27 cellular contexts compared by ENCODE assay signal in genomic region chr7:24050991-24051529, GRCh38.
"Had no signal": no experiment of that assay in that cellular context is flagged by ENCODE, and none has a peak within 500 bp of the region (broad histone marks: within the 10 kb centered on the region; RNA-seq: fewer than 3 reads in every experiment).

No MANE protein-coding gene starts in this region.

- H3K9me3 Mint-ChIP-seq: naive thymus-derived CD4-positive, alpha-beta T cell; natural killer cell treated with Interleukin-12 subunit alpha and Interleukin-12 subunit beta and Interleukin-15 and Interleukin-18, amount 100 ng/mL, for 72 hours; stimulated activated effector memory CD8-positive, alpha-beta T cell treated with anti-CD3 and anti-CD28 coated beads, Interleukin-12 subunit alpha, Interleukin-12 subunit beta, amount 100 ng/mL, for 72 hours; stimulated activated naive CD8-positive, alpha-beta T cell treated with anti-CD3 and anti-CD28 coated beads, Interleukin-15, amount 100 ng/mL, for 72 hours had no signal

- H3K9me3 ChIP-seq: mucosa of descending colon, ovary, tibial nerve, upper lobe of left lung, vagina had no signal

- ATAC-seq: heart right ventricle; left cardiac atrium; left lobe of liver; left ventricle myocardium superior; mucosa of descending colon; naive thymus-derived CD4-positive, alpha-beta T cell; natural killer cell treated with Interleukin-12 subunit alpha and Interleukin-12 subunit beta and Interleukin-15 and Interleukin-18, amount 100 ng/mL, for 72 hours; right cardiac atrium; sciatic nerve; stimulated activated effector memory CD8-positive, alpha-beta T cell treated with anti-CD3 and anti-CD28 coated beads, Interleukin-12 subunit alpha, Interleukin-12 subunit beta, amount 100 ng/mL, for 72 hours; stimulated activated naive CD8-positive, alpha-beta T cell treated with anti-CD3 and anti-CD28 coated beads, Interleukin-15, amount 100 ng/mL, for 72 hours had no signal

- H3K27ac ChIP-seq: heart right ventricle, hepatocyte, ovary, skin epidermis, tibial nerve, upper lobe of left lung, vagina had no signal

- H3K4me1 Mint-ChIP-seq: stimulated activated naive CD8-positive, alpha-beta T cell treated with anti-CD3 and anti-CD28 coated beads, Interleukin-15, amount 100 ng/mL, for 72 hours had no signal

- H3K4me3 Mint-ChIP-seq: naive thymus-derived CD4-positive, alpha-beta T cell; natural killer cell treated with Interleukin-12 subunit alpha and Interleukin-12 subunit beta and Interleukin-15 and Interleukin-18, amount 100 ng/mL, for 72 hours; stimulated activated effector memory CD8-positive, alpha-beta T cell treated with anti-CD3 and anti-CD28 coated beads, Interleukin-12 subunit alpha, Interleukin-12 subunit beta, amount 100 ng/mL, for 72 hours; stimulated activated naive CD8-positive, alpha-beta T cell treated with anti-CD3 and anti-CD28 coated beads, Interleukin-15, amount 100 ng/mL, for 72 hours had no signal

- H3K36me3 ChIP-seq: heart right ventricle, ovary, tibial nerve, upper lobe of left lung, vagina had no signal

- H2AFZ ChIP-seq: hepatocyte had no signal

- H3K4me1 ChIP-seq: heart right ventricle, tibial nerve, upper lobe of left lung, vagina had no signal

- DNase-seq: heart right ventricle; islet precursor cell; kidney glomerular epithelial cell; left cardiac atrium; left ventricle myocardium superior; midbrain; mucosa of descending colon; naive thymus-derived CD4-positive, alpha-beta T cell; ovary; right cardiac atrium; stimulated activated CD4-positive, alpha-beta T cell treated with anti-CD3 and anti-CD28 coated beads, Interleukin-12 subunit alpha, Interleukin-12 subunit beta, amount 100 ng/mL, for 4 hours; stimulated activated CD4-positive, alpha-beta T cell treated with anti-CD3 and anti-CD28 coated beads, Interleukin-15, amount 100 ng/mL, for 24 hours; stimulated activated CD4-positive, alpha-beta T cell treated with anti-CD3 and anti-CD28 coated beads, Interleukin-4, amount 100 ng/mL, for 24 hours; stimulated activated naive CD4-positive, alpha-beta T cell; stimulated activated naive CD8-positive, alpha-beta T cell treated with anti-CD3 and anti-CD28 coated beads, Interleukin-15, amount 100 ng/mL, for 72 hours; substantia nigra; upper lobe of left lung had no signal

- H3K4me3 ChIP-seq: heart right ventricle, hepatocyte, lung, mucosa of descending colon, ovary, skin epidermis, tibial nerve, upper lobe of left lung, vagina had no signal

- H3K27me3 ChIP-seq: heart right ventricle, ovary, tibial nerve, upper lobe of left lung, vagina had no signal

- H3K27ac Mint-ChIP-seq: naive thymus-derived CD4-positive, alpha-beta T cell; natural killer cell treated with Interleukin-12 subunit alpha and Interleukin-12 subunit beta and Interleukin-15 and Interleukin-18, amount 100 ng/mL, for 72 hours; progenitor cell of endocrine pancreas; stimulated activated effector memory CD8-positive, alpha-beta T cell treated with anti-CD3 and anti-CD28 coated beads, Interleukin-12 subunit alpha, Interleukin-12 subunit beta, amount 100 ng/mL, for 72 hours; stimulated activated naive CD8-positive, alpha-beta T cell treated with anti-CD3 and anti-CD28 coated beads, Interleukin-15, amount 100 ng/mL, for 72 hours had no signal

- H3K36me3 Mint-ChIP-seq: naive thymus-derived CD4-positive, alpha-beta T cell; natural killer cell treated with Interleukin-12 subunit alpha and Interleukin-12 subunit beta and Interleukin-15 and Interleukin-18, amount 100 ng/mL, for 72 hours; stimulated activated effector memory CD8-positive, alpha-beta T cell treated with anti-CD3 and anti-CD28 coated beads, Interleukin-12 subunit alpha, Interleukin-12 subunit beta, amount 100 ng/mL, for 72 hours had no signal

- H3K4me2 ChIP-seq: hepatocyte had no signal
